Comparison of ENCODE assay signal across 13 cellular contexts in the genomic region with DNA sequence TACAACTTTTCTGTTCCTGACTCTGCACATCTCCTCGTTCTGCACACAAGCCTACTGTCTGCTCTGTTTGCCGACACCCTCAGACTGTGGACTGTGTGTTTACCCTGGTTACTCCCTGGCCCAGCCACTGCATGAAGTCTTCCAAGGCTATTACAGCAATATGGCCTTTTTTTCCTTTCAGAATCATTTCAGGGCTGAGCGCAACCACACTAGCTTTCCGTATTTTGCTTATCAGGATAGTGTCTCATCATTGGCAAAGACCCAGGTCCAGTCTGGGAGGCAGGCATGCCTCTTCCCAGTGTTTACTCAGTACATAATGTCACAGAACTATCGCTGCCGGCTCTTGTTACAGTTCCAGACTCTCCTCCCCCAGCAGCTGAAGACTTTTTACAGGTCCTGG. TPM values are rescaled to one million over a fixed set of nuclear protein-coding genes. Genes with fewer than 3 reads are reported as not detected.
DNase-seq lines count a peak whose midpoint lies in the region; ATAC-seq and TF ChIP-seq lines count a peak whose summit lies in the region.
"Had no signal": no experiment of that assay in that cellular context is flagged by ENCODE, and none has a peak within 500 bp of the region (broad histone marks: within the 10 kb centered on the region; RNA-seq: fewer than 3 reads in every experiment).

No MANE protein-coding gene starts in this region.

- DNase-seq in A673 (ENCODE audit: low spot score) (peak; percentile 22), NCI-H2029 (lab: John Stamatoyannopoulos, UW) (peak; percentile 30), heart left ventricle (peak in 4 of 5 donors; percentile 23 to 47 (median 34)), neuronal stem cell (ENCODE audit: low spot score) (no peak), COR-L47 (lab: John Stamatoyannopoulos, UW) (no peak), NCI-H1048 (lab: John Stamatoyannopoulos, UW) (no peak)
- DNase-seq: midbrain; NCI-H446; stimulated activated naive CD4-positive, alpha-beta T cell had no signal

- no peaks in the 10 kb centered on the region for H3K36me3 ChIP-seq in A673 (ENCODE audit: insufficient read depth, low read length, poor library complexity, severe bottlenecking)
- H3K36me3 ChIP-seq in heart left ventricle: no peaks in the 10 kb centered on the region
- no peaks in the 10 kb centered on the region for H3K36me3 ChIP-seq in neuronal stem cell (replicated peaks in 1 of 2; ENCODE audit: control insufficient read depth in 2 of 2, insufficient read depth in 2 of 2, low read length in 2 of 2)

- H2AK5ac ChIP-seq in neuronal stem cell (ENCODE audit: low read depth, low read length): no peak overlapping the region

- no peak overlapping the region for H3K14ac ChIP-seq in neuronal stem cell (ENCODE audit: low read length)

- H2AFZ ChIP-seq in neuronal stem cell (ENCODE audit: low read length): peak overlapping the region; percentile 18

- ATAC-seq in heart left ventricle (peak; percentile 59 to 84 (median 73)), GM21381 (IDR thresholded peaks at IDR 0.05; ENCODE audit: unreplicated experiment) (no peak), GM18517 (IDR thresholded peaks at IDR 0.05; ENCODE audit: unreplicated experiment) (no peak)

- WGBS in heart left ventricle, 4 donors: 29 to 38% (median 30%) methylated on average over 6 of the region's 6 CpGs
- no CpG with 5 or more reads among the region's 6 CpGs for WGBS in neuronal stem cell (ENCODE audit: extremely low coverage in 2 of 2, insufficient read length in 2 of 2, insufficient replicate concordance in 1 of 2), 2 donors

- H3K4ac ChIP-seq in neuronal stem cell (ENCODE audit: low read length): no peak overlapping the region

- intact Hi-C loops in A673 (cut with micrococcal nuclease; ENCODE audit: unreplicated experiment) (no loop called here), heart left ventricle (cut with DNase I) (no loop called here)

- no peak overlapping the region for H3K9ac ChIP-seq in neuronal stem cell (ENCODE audit: low read depth, low read length, poor library complexity)

- no peak overlapping the region for H3K18ac ChIP-seq in neuronal stem cell (ENCODE audit: low read length)

- no peaks in the 10 kb centered on the region for H3K27me3 ChIP-seq in A673 (replicated peaks; ENCODE audit: insufficient read depth, low read depth, low read length, poor library complexity)
- H3K27me3 ChIP-seq in heart left ventricle: peaks cover 0 to 13% (median 0%) of the 10 kb centered on the region in 9 donors
- peaks cover 0 to 3% (median 0%) of the 10 kb centered on the region in 3 experiments for H3K27me3 ChIP-seq in neuronal stem cell (ENCODE audit: control insufficient read depth in 3 of 3, insufficient read depth in 3 of 3, low read depth in 1 of 3, low read length in 3 of 3)

- POLR2A ChIA-PET in A673 (lab: Charles Lee; ENCODE audit: low non-redundant PET): no interaction called here

- no peak overlapping the region for H3K4me2 ChIP-seq in neuronal stem cell (ENCODE audit: insufficient read depth, low read length, poor library complexity, severe bottlenecking)

- H4K8ac ChIP-seq in neuronal stem cell (ENCODE audit: low read depth, low read length): no peak overlapping the region

- no peaks in the 10 kb centered on the region for H3K9me3 ChIP-seq in A673 (ENCODE audit: low read depth, low read length, poor library complexity, severe bottlenecking)
- H3K9me3 ChIP-seq in heart left ventricle: no peaks in the 10 kb centered on the region
- H3K9me3 ChIP-seq in neuronal stem cell (replicated peaks in 1 of 2; ENCODE audit: control insufficient read depth in 2 of 2, insufficient read depth in 1 of 2, low read depth in 1 of 2, low read length in 2 of 2): no peaks in the 10 kb centered on the region

- no TSS peak for BruUV-seq in A673 (replicated peaks; lab: Mats Ljungman, UMichigan)

- CTCF ChIA-PET in A673 (lab: Charles Lee): interaction anchor here (1.5 kb wide), 1 partner anchor 36 kb away, joined by 5 read pairs; no protein-coding TSS in a partner anchor

- TF ChIP-seq CTCF in A673 (conservative IDR thresholded peaks at IDR 0.05; ENCODE audit: low read depth, low read length): no peak
- no peak for TF ChIP-seq CTCF in heart left ventricle (IDR thresholded peaks at IDR 0.05)

- no peak overlapping the region for H2BK15ac ChIP-seq in neuronal stem cell (ENCODE audit: low read length)

- no peaks in the 10 kb centered on the region for H3K79me1 ChIP-seq in neuronal stem cell (ENCODE audit: low read depth, low read length)

- no peak overlapping the region for H2BK5ac ChIP-seq in neuronal stem cell (ENCODE audit: low read length)

- H3K27ac ChIP-seq in A673 (ENCODE audit: low read depth, low read length, poor library complexity, severe bottlenecking) (no peak overlapping the region), heart left ventricle (peak overlapping the region in 1 of 12 donors; percentile 18), neuronal stem cell (replicated peaks; ENCODE audit: low read length) (no peak overlapping the region)

- no peak overlapping the region for H2BK12ac ChIP-seq in neuronal stem cell (ENCODE audit: low read length)

- H2BK120ac ChIP-seq in neuronal stem cell (ENCODE audit: low read depth, low read length): no peak overlapping the region

- H4K91ac ChIP-seq in neuronal stem cell (ENCODE audit: low read depth, low read length, poor library complexity): no peak overlapping the region

- TF ChIP-seq POLR2A in heart left ventricle (IDR thresholded peaks at IDR 0.05): no peak

- no peak overlapping the region for H3K23ac ChIP-seq in neuronal stem cell (ENCODE audit: low read depth, low read length, poor library complexity)

- H3K4me1 ChIP-seq in A673 (ENCODE audit: insufficient read depth, low read length, poor library complexity, severe bottlenecking) (peaks cover 17% of the 10 kb centered on the region), heart left ventricle (peaks cover 0 to 6% (median 0%) of the 10 kb centered on the region in 12 donors), neuronal stem cell (ENCODE audit: control insufficient read depth in 2 of 2, insufficient read depth in 1 of 2, low read depth in 1 of 2, low read length in 2 of 2) (peaks cover 0 to 8% of the 10 kb centered on the region in 2 donors)

- H3K4me3 ChIP-seq in A673 (ENCODE audit: low read depth, low read length, poor library complexity, severe bottlenecking): no peak overlapping the region
- H3K4me3 ChIP-seq in heart left ventricle: peak overlapping the region in 2 of 12 donors; percentile 10 to 21
- no peak overlapping the region for H3K4me3 ChIP-seq in neuronal stem cell (ENCODE audit: low read length in 2 of 2)

RNA-seq across cellular contexts. Expression of a gene that starts 10.1 kb away (rescaled TPM):
- total RNA-seq in A673 (2021) (6.2 and 6.6 TPM in 2 replicates), heart left ventricle (1 to 10 TPM in 1 of 9 donors, under 1 TPM in 3, not detected in 5; 0.07 to 2.3 (median 0.49) TPM)
- not detected for polyA plus RNA-seq in heart left ventricle
- 1.1 TPM for polyA plus RNA-seq in neuronal stem cell (2013, experiment 1 of 2)
- 2.7 TPM for polyA plus RNA-seq in neuronal stem cell (2013, experiment 2 of 2)
- total RNA-seq: T-helper 1 cell treated with Interleukin-12 subunit alpha and Interleukin-12 subunit beta and Interleukin-4 antibody, amounts not matched to agents 30 ng/mL and 1 ng/mL, for 36 hours had no signal
- polyA plus RNA-seq: BJ had no signal

Comparison
In these comparisons a context has a peak if more than half of its experiments do, and no peak if none do; other contexts are left out.
1. DNase-seq: peak in A673 (single experiment), NCI-H2029 (single experiment) and heart left ventricle (4 of 5); none in neuronal stem cell (single experiment), COR-L47 (single experiment) and NCI-H1048 (single experiment).
2. ATAC-seq: peak in heart left ventricle (4 of 4); none in GM21381 (single experiment) and GM18517 (single experiment).